Comparison of ENCODE assay signal across 1 cellular context in genomic region chr6:27812078-27812804, GRCh38.
TF ChIP-seq lines count a peak whose summit lies in the region.

No MANE protein-coding gene starts in this region.

TF ChIP-seq in K562, 482 proteins besides CTCF, POLR2A, EP300 and RAD21 (continued from another document and continues in another):
- TF ChIP-seq TRIM25 (IDR thresholded peaks at IDR 0.05; ENCODE audit: borderline replicate concordance) (no peak), ZBED1 (IDR thresholded peaks at IDR 0.05) (no peak), GATAD2B (IDR thresholded peaks at IDR 0.05; ENCODE audit: borderline replicate concordance) (0 out of 2 replicates have a peak, but pooled peaks have one; percentile 9), HBP1 (CRISPR knock-in tag; IDR thresholded peaks at IDR 0.05) (no peak), ZNF407 (IDR thresholded peaks at IDR 0.05; ENCODE audit: low read depth) (no peak), KLF6 (CRISPR knock-in tag; IDR thresholded peaks at IDR 0.05; ENCODE audit: borderline replicate concordance) (no peak), MIER1 (IDR thresholded peaks at IDR 0.05; ENCODE audit: low read depth) (no peak), TAF15 (IDR thresholded peaks at IDR 0.05; ENCODE audit: low read depth, low read length) (no peak), TCF15 (CRISPR knock-in tag; IDR thresholded peaks at IDR 0.05) (no peak), ARNT (IDR thresholded peaks at IDR 0.05) (no peak), VEZF1 (CRISPR knock-in tag; IDR thresholded peaks at IDR 0.05) (no peak), RB1 (IDR thresholded peaks at IDR 0.05; ENCODE audit: low read depth) (no peak; the same call in 1 of the 2 replicates), RBBP5 (IDR thresholded peaks at IDR 0.05; ENCODE audit: borderline replicate concordance, insufficient read depth, low read length, poor library complexity, severe bottlenecking) (peak; percentile 10), RBM15 (IDR thresholded peaks at IDR 0.05; ENCODE audit: insufficient read depth, low read length) (no peak), TAF9B (IDR thresholded peaks at IDR 0.05; ENCODE audit: partially characterized antibody) (no peak), COPS2 (conservative IDR thresholded peaks at IDR 0.05) (no peak), KLF10 (CRISPR knock-in tag; IDR thresholded peaks at IDR 0.05) (no peak), ZNF717 (CRISPR knock-in tag; IDR thresholded peaks at IDR 0.05) (no peak), ZNF239 (CRISPR knock-in tag; IDR thresholded peaks at IDR 0.05) (no peak), ZNF655 (CRISPR knock-in tag; IDR thresholded peaks at IDR 0.05) (peak; percentile 35; the same call in 1 of the 2 replicates), NCOA2 (IDR thresholded peaks at IDR 0.05; ENCODE audit: partially characterized antibody in 2 of 2) (no peak), KAT7 (CRISPR knock-in tag; IDR thresholded peaks at IDR 0.05; ENCODE audit: borderline replicate concordance) (0 out of 2 replicates have a peak, but pooled peaks have one; percentile 40), ZNF263 (CRISPR knock-in tag; IDR thresholded peaks at IDR 0.05; ENCODE audit: borderline replicate concordance) (no peak), ZNF354B (CRISPR knock-in tag; IDR thresholded peaks at IDR 0.05) (no peak), E4F1 (CRISPR knock-in tag; IDR thresholded peaks at IDR 0.05; ENCODE audit: borderline replicate concordance) (peak; percentile 15; the same call in 1 of the 2 replicates), CHCHD3 (CRISPR knock-in tag; IDR thresholded peaks at IDR 0.05) (peak; percentile 57; the same call in 1 of the 2 replicates), MXD1 (CRISPR knock-in tag; IDR thresholded peaks at IDR 0.05; ENCODE audit: borderline replicate concordance, poor library complexity, severe bottlenecking) (no peak), FOXK1 (CRISPR knock-in tag; IDR thresholded peaks at IDR 0.05; ENCODE audit: borderline replicate concordance) (no peak), CBFA2T2 (conservative IDR thresholded peaks at IDR 0.05) (no peak), BACH1 (tag; IDR thresholded peaks at IDR 0.05) (no peak), ZNF146 (CRISPR knock-in tag; IDR thresholded peaks at IDR 0.05; ENCODE audit: unreplicated experiment) (no peak), FOXP4 (CRISPR knock-in tag; IDR thresholded peaks at IDR 0.05; ENCODE audit: borderline replicate concordance) (no peak), MITF (IDR thresholded peaks at IDR 0.05) (no peak), XRCC3 (IDR thresholded peaks at IDR 0.05) (no peak), SIX5 (IDR thresholded peaks at IDR 0.05; ENCODE audit: borderline replicate concordance in 1 of 2, insufficient read depth in 1 of 2, low read depth in 1 of 2, low read length in 2 of 2) (no peak), CREB1 (IDR thresholded peaks at IDR 0.05) (no peak), CREB1 (CRISPR knock-in tag; IDR thresholded peaks at IDR 0.05) (no peak), ZNF217 (CRISPR knock-in tag; IDR thresholded peaks at IDR 0.05) (no peak)
